In genomic region chr6:157323114-157323923, GRCh38 we compare ENCODE assay signal across 8 cellular contexts. TPM values are rescaled to one million over a fixed set of nuclear protein-coding genes. Genes with fewer than 3 reads are reported as not detected.
DNase-seq lines count a peak whose midpoint lies in the region; ATAC-seq and TF ChIP-seq lines count a peak whose summit lies in the region.

TSS of gene TMEM242 (minus strand) at chr6:157323519. CDS start at chr6:157323499, 20 bp downstream.

- TF ChIP-seq CTCF in Caco-2 (IDR thresholded peaks at IDR 0.05; ENCODE audit: insufficient read depth in 1 of 2, low read depth in 1 of 2, low read length in 1 of 2, severe bottlenecking in 1 of 2, unreplicated experiment in 1 of 2), result peak; percentile 13 to 43
- peak; percentile 41 to 42 for TF ChIP-seq CTCF in fibroblast of lung (conservative IDR thresholded peaks at IDR 0.05 in 1 of 2, IDR thresholded peaks at IDR 0.05 in 1 of 2; ENCODE audit: low read depth in 1 of 2, low read length in 2 of 2)
- TF ChIP-seq CTCF in nephron progenitor cell (IDR thresholded peaks at IDR 0.05), result peak; percentile 18

- CTCF ChIA-PET in Caco-2 (lab: Charles Lee), result interaction anchor here (0.6 to 1.9 kb wide), 8 partner anchors 9 to 526 kb away, joined by 3 to 16 read pairs (median 3); no protein-coding TSS in a partner anchor

- H3K27ac ChIP-seq in fibroblast of lung (ENCODE audit: insufficient read depth, low read length), result peak within 1 kb of the TSS; percentile 90
- peak within 1 kb of the TSS; percentile 97 for H3K27ac ChIP-seq in stomach smooth muscle (ENCODE audit: low read length)

- H3K9me3 ChIP-seq in Caco-2 (no peaks in the 10 kb centered on the region), fibroblast of lung (ENCODE audit: control insufficient read depth, insufficient read depth, low read depth, low read length) (no peaks in the 10 kb centered on the region), stomach smooth muscle (ENCODE audit: control insufficient read depth in 2 of 2, low read length in 2 of 2) (no peaks in the 10 kb centered on the region)

- H4K20me1 ChIP-seq in fibroblast of lung (ENCODE audit: control insufficient read depth, extremely low read depth, insufficient read depth, low read length), result no peaks in the 10 kb centered on the region

- peak within 1 kb of the TSS; percentile 72 for H3K4me3 ChIP-seq in Caco-2 (ENCODE audit: low read depth, low read length)
- peak within 1 kb of the TSS; percentile 73 to 99 (median 92) for H3K4me3 ChIP-seq in fibroblast of lung (replicated peaks in 1 of 4; ENCODE audit: control extremely low read depth in 1 of 4, insufficient read depth in 1 of 4, low read depth in 3 of 4, low read length in 4 of 4)
- H3K4me3 ChIP-seq in stomach smooth muscle (ENCODE audit: low read length in 2 of 2), result peak within 1 kb of the TSS; percentile 73 to 94

- peak; percentile 92 to 94 for DNase-seq in Caco-2
- DNase-seq in activated T-cell treated with anti-CD3 and anti-CD28 coated beads for 24 hours (ENCODE audit: low read depth), result peak; percentile 88
- DNase-seq in fibroblast of lung (ENCODE audit: low read depth in 2 of 2), result peak; percentile 95 to 96
- DNase-seq in nephron progenitor cell, result peak; percentile 92
- DNase-seq in NCI-H82 (lab: John Stamatoyannopoulos, UW), result no peak

- H3K4me1 ChIP-seq in Caco-2, result peaks cover 14% of the 10 kb centered on the region; the same call in 1 of the 2 replicates
- no peaks in the 10 kb centered on the region for H3K4me1 ChIP-seq in fibroblast of lung (ENCODE audit: control insufficient read depth, extremely low read depth, insufficient read depth, low read length)
- H3K4me1 ChIP-seq in stomach smooth muscle (ENCODE audit: control insufficient read depth, insufficient read depth, low read length), result peaks cover 10% of the 10 kb centered on the region

- peak; percentile 47; the same call in 1 of the 2 replicates for TF ChIP-seq EP300 in Ishikawa (IDR thresholded peaks at IDR 0.05; ENCODE audit: borderline replicate concordance)

- H3K79me2 ChIP-seq in fibroblast of lung (ENCODE audit: control insufficient read depth, insufficient read depth, low read length), result peaks cover 2% of the 10 kb centered on the region

- TF ChIP-seq RAD21 in Ishikawa (IDR thresholded peaks at IDR 0.05; ENCODE audit: low read depth), result no peak; the same call in 1 of the 2 replicates

- H2AFZ ChIP-seq in fibroblast of lung (ENCODE audit: low read length), result peak within 1 kb of the TSS; percentile 95

- POLR2A ChIA-PET in Caco-2 (lab: Charles Lee), result interaction anchor here (0.5 to 2.4 kb wide), 9 partner anchors 9 to 880 kb away, joined by 3 to 14 read pairs (median 4); no protein-coding TSS in a partner anchor

- intact Hi-C loops in Caco-2 (cut with micrococcal nuclease; ENCODE audit: unreplicated experiment), result loop anchor here (1.0 to 10.0 kb wide), 5 partner anchors 9 to 631 kb away; no protein-coding TSS in a partner anchor

- peak; percentile 88 for ATAC-seq in GM21529 (IDR thresholded peaks at IDR 0.05; ENCODE audit: unreplicated experiment)

- peak within 1 kb of the TSS; percentile 95 for H3K4me2 ChIP-seq in fibroblast of lung (ENCODE audit: extremely low read depth, insufficient read depth, low read length)

- H3K4me1 Mint-ChIP-seq in Caco-2 (ENCODE audit: low read depth, unreplicated experiment), result peaks cover 9% of the 10 kb centered on the region
- peaks cover 23% of the 10 kb centered on the region for H3K4me1 Mint-ChIP-seq in nephron progenitor cell

- H3K36me3 ChIP-seq in Caco-2 (ENCODE audit: control insufficient read depth, insufficient read depth, low read length) (no peaks in the 10 kb centered on the region), fibroblast of lung (ENCODE audit: control insufficient read depth, insufficient read depth, low read length) (no peaks in the 10 kb centered on the region), stomach smooth muscle (ENCODE audit: control insufficient read depth in 2 of 2, insufficient read depth in 2 of 2, low read length in 2 of 2) (peaks cover 7% of the 10 kb centered on the region in 2 donors)

- H3K27me3 ChIP-seq in Caco-2 (replicated peaks; ENCODE audit: control insufficient read depth, insufficient read depth, low read length), result no peaks in the 10 kb centered on the region
- no peaks in the 10 kb centered on the region for H3K27me3 ChIP-seq in fibroblast of lung (ENCODE audit: control insufficient read depth, insufficient read depth, low read length)
- no peaks in the 10 kb centered on the region for H3K27me3 ChIP-seq in stomach smooth muscle (ENCODE audit: control insufficient read depth in 1 of 2, insufficient read depth in 2 of 2, low read length in 2 of 2)

- H3K27ac Mint-ChIP-seq in Caco-2 (ENCODE audit: unreplicated experiment) (peak within 1 kb of the TSS; percentile 93), nephron progenitor cell (peak within 1 kb of the TSS; percentile 97)

- BruUV-seq in Caco-2 (replicated peaks; lab: Mats Ljungman, UMichigan), result TSS peak; percentile 87

- H3K9ac ChIP-seq in fibroblast of lung (ENCODE audit: insufficient read depth, low read length) (peak within 1 kb of the TSS; percentile 79), stomach smooth muscle (ENCODE audit: low read length in 2 of 2) (peak within 1 kb of the TSS; percentile 97 to 98)

- H3K4me3 Mint-ChIP-seq in Caco-2 (ENCODE audit: unreplicated experiment) (peak within 1 kb of the TSS; percentile 87), nephron progenitor cell (peak within 1 kb of the TSS; percentile 94)

- H3K27me3 Mint-ChIP-seq in Caco-2 (ENCODE audit: insufficient read depth, unreplicated experiment) (no peaks in the 10 kb centered on the region), nephron progenitor cell (ENCODE audit: low read depth, poor library complexity) (peaks cover 33% of the 10 kb centered on the region)

- no peaks in the 10 kb centered on the region for H3K9me3 Mint-ChIP-seq in Caco-2 (ENCODE audit: unreplicated experiment)
- H3K9me3 Mint-ChIP-seq in nephron progenitor cell, result no peaks in the 10 kb centered on the region

- H3K36me3 Mint-ChIP-seq in Caco-2 (ENCODE audit: insufficient read depth, unreplicated experiment) (peaks cover 19% of the 10 kb centered on the region), nephron progenitor cell (ENCODE audit: low read depth) (peaks cover 11% of the 10 kb centered on the region)

TF ChIP-seq in Ishikawa, 13 proteins besides CTCF, POLR2A, EP300 and RAD21:
- TF ChIP-seq ZBTB7A (IDR thresholded peaks at IDR 0.05; ENCODE audit: low read depth) (peak; percentile 81), EGR1 (IDR thresholded peaks at IDR 0.05) (peak; percentile 81), TEAD4 (IDR thresholded peaks at IDR 0.05) (peak; percentile 49), YY1 (IDR thresholded peaks at IDR 0.05; ENCODE audit: low read depth) (peak; percentile 96), CEBPB (IDR thresholded peaks at IDR 0.05) (no peak; the same call in 1 of the 2 replicates), FOXM1 (IDR thresholded peaks at IDR 0.05; ENCODE audit: borderline replicate concordance, low read depth) (peak; percentile 55; the same call in 1 of the 2 replicates), TAF1 (IDR thresholded peaks at IDR 0.05; ENCODE audit: low read depth) (peak; percentile 100), REST (IDR thresholded peaks at IDR 0.05; ENCODE audit: low read depth) (peak; percentile 49; the same call in 1 of the 2 replicates), CREB1 (IDR thresholded peaks at IDR 0.05; ENCODE audit: low read depth) (no peak), TCF12 (IDR thresholded peaks at IDR 0.05; ENCODE audit: low read depth) (peak; percentile 82), NFIC (IDR thresholded peaks at IDR 0.05) (peak; percentile 66; the same call in 1 of the 2 replicates)
- TF ChIP-seq, protein P1, sequence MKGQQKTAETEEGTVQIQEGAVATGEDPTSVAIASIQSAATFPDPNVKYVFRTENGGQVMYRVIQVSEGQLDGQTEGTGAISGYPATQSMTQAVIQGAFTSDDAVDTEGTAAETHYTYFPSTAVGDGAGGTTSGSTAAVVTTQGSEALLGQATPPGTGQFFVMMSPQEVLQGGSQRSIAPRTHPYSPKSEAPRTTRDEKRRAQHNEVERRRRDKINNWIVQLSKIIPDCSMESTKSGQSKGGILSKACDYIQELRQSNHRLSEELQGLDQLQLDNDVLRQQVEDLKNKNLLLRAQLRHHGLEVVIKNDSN (IDR thresholded peaks at IDR 0.05), result peak; percentile 76
- TF ChIP-seq, protein P2, sequence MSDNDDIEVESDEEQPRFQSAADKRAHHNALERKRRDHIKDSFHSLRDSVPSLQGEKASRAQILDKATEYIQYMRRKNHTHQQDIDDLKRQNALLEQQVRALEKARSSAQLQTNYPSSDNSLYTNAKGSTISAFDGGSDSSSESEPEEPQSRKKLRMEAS (IDR thresholded peaks at IDR 0.05), result peak; percentile 86

RNA-seq across cellular contexts. Expression of gene TMEM242, which starts in this region (rescaled TPM):
- 12.1 and 12.6 TPM in 2 replicates for total RNA-seq in Caco-2 (2022)
- 6.4 and 7.3 TPM in 2 replicates for total RNA-seq in fibroblast of lung
- polyA plus RNA-seq in fibroblast of lung, result 6.3 and 7.8 TPM in 2 replicates
- 6.4 and 7.1 TPM in 2 replicates for polyA plus RNA-seq in fibroblast of lung (2012)
- polyA minus RNA-seq in fibroblast of lung (ENCODE audit: low replicate concordance), result 0.33 TPM in 1 of 2 replicates, not detected in the other
